Comparison of ENCODE assay signal across 1 cellular context in genomic region chr19:41500443-41500842, GRCh38.
TF ChIP-seq lines count a peak whose summit lies in the region.

No MANE protein-coding gene starts in this region.

TF ChIP-seq in K562, 482 proteins besides CTCF, POLR2A, EP300 and RAD21:
- TF ChIP-seq KDM1A (IDR thresholded peaks at IDR 0.05): no peak
- TF ChIP-seq SP2 (IDR thresholded peaks at IDR 0.05; ENCODE audit: extremely low read depth, low read depth, low read length, poor library complexity, severe bottlenecking): no peak
- no peak for TF ChIP-seq NEUROD1 (IDR thresholded peaks at IDR 0.05; ENCODE audit: borderline replicate concordance, low read depth, low read length, partially characterized antibody)
- no peak for TF ChIP-seq ARNT (IDR thresholded peaks at IDR 0.05)
- TF ChIP-seq TRIM28 (IDR thresholded peaks at IDR 0.05): no peak
- no peak for TF ChIP-seq ZBTB26 (CRISPR knock-in tag; IDR thresholded peaks at IDR 0.05)
- TF ChIP-seq ZNF324 (CRISPR knock-in tag; IDR thresholded peaks at IDR 0.05): no peak
- TF ChIP-seq RBBP5 (IDR thresholded peaks at IDR 0.05; ENCODE audit: borderline replicate concordance, insufficient read depth, low read length, poor library complexity, severe bottlenecking): no peak
- no peak for TF ChIP-seq ZC3H4 (CRISPR knock-in tag; IDR thresholded peaks at IDR 0.05; ENCODE audit: borderline replicate concordance)
- no peak for TF ChIP-seq PRMT5 (CRISPR knock-in tag; IDR thresholded peaks at IDR 0.05)
- TF ChIP-seq YBX1 (IDR thresholded peaks at IDR 0.05): no peak
- no peak for TF ChIP-seq HMGN3 (IDR thresholded peaks at IDR 0.05; ENCODE audit: borderline replicate concordance, extremely low read depth, insufficient read length, low read depth, low read length)
